ENCODE assay signal across 8 cellular contexts in genomic region chr1:26321315-26322041, GRCh38. TPM values are rescaled to one million over a fixed set of nuclear protein-coding genes. Genes with fewer than 3 reads are reported as not detected.
A peak's percentile ranks its signal among the peaks of the same experiment; 100 is the strongest.
DNase-seq lines count a peak whose midpoint lies in the region; ATAC-seq and TF ChIP-seq lines count a peak whose summit lies in the region.

No MANE protein-coding gene starts in this region.

- peak; percentile 74 for DNase-seq in DMS153 (lab: John Stamatoyannopoulos, UW)
- peak; percentile 80 for DNase-seq in HFFc6
- DNase-seq in NCI-H2196 treated with DMSO at 0.1 percent for 48 hours (lab: John Stamatoyannopoulos, UW; ENCODE audit: unreplicated experiment), result peak; percentile 54
- peak; percentile 53 for DNase-seq in brain pericyte (ENCODE audit: low read depth, low spot score)
- peak; percentile 95 for DNase-seq in inferior parietal cortex (ENCODE audit: extremely low spot score)
- peak; percentile 97 for DNase-seq in stimulated activated CD4-positive, alpha-beta T cell treated with anti-CD3 and anti-CD28 coated beads, Interleukin-12 subunit alpha, Interleukin-12 subunit beta, amount 100 ng/mL, for 4 hours

- TF ChIP-seq CTCF in HFFc6 (IDR thresholded peaks at IDR 0.05) (peak; percentile 91), VCaP (conservative IDR thresholded peaks at IDR 0.05) (peak; percentile 86)

- H3K9me3 Mint-ChIP-seq in HFFc6, result no peaks in the 10 kb centered on the region

- no peak overlapping the region for H3K27ac ChIP-seq in VCaP

- ATAC-seq in HG03039 (IDR thresholded peaks at IDR 0.05; ENCODE audit: unreplicated experiment), result no peak

- H3K4me1 Mint-ChIP-seq in HFFc6 (ENCODE audit: low read depth), result peaks cover 8% of the 10 kb centered on the region

- H3K27me3 Mint-ChIP-seq in HFFc6 (ENCODE audit: insufficient read depth), result peaks cover 10% of the 10 kb centered on the region; the same call in 1 of the 2 replicates

- H3K4me3 Mint-ChIP-seq in HFFc6, result peak overlapping the region; percentile 71

- peak overlapping the region; percentile 26; the same call in 1 of the 2 replicates for H3K27ac Mint-ChIP-seq in HFFc6

- H3K36me3 Mint-ChIP-seq in HFFc6 (ENCODE audit: low read depth), result no peaks in the 10 kb centered on the region

RNA-seq across cellular contexts. Expression of gene CD52, which starts 3.7 kb away (rescaled TPM):
- not detected for total RNA-seq in HFFc6 (2021; fragmentation: NEBNext Ultra II Directional; extraction: Animal tissue kit (Norgen Biotek cat#: 25700))

RNA-seq across cellular contexts. Expression of gene UBXN11, which starts 15.0 kb away (rescaled TPM):
- total RNA-seq in HFFc6 (2021; fragmentation: NEBNext Ultra II Directional; extraction: Animal tissue kit (Norgen Biotek cat#: 25700)), result 10 to 100 TPM in 4 of 6 experiments, 1 to 10 TPM in 2; 9.5 to 11.9 (median 10.5) TPM

RNA-seq across cellular contexts. Expression of gene CRYBG2, which starts 32.5 kb away (rescaled TPM):
- not detected for total RNA-seq in HFFc6 (2021; fragmentation: NEBNext Ultra II Directional; extraction: Animal tissue kit (Norgen Biotek cat#: 25700))

RNA-seq across cellular contexts. Expression of gene SH3BGRL3, which starts 41.6 kb away (rescaled TPM):
- total RNA-seq in HFFc6 (2021; fragmentation: NEBNext Ultra II Directional; extraction: Animal tissue kit (Norgen Biotek cat#: 25700)), result 100 to 1,000 TPM; 731 to 914 (median 779) TPM

RNA-seq across cellular contexts. Expression of gene ZNF683, which starts 51.1 kb away (rescaled TPM):
- not detected for total RNA-seq in HFFc6 (2021; fragmentation: NEBNext Ultra II Directional; extraction: Animal tissue kit (Norgen Biotek cat#: 25700))
